24 cellular contexts compared by ENCODE assay signal in the genomic region with DNA sequence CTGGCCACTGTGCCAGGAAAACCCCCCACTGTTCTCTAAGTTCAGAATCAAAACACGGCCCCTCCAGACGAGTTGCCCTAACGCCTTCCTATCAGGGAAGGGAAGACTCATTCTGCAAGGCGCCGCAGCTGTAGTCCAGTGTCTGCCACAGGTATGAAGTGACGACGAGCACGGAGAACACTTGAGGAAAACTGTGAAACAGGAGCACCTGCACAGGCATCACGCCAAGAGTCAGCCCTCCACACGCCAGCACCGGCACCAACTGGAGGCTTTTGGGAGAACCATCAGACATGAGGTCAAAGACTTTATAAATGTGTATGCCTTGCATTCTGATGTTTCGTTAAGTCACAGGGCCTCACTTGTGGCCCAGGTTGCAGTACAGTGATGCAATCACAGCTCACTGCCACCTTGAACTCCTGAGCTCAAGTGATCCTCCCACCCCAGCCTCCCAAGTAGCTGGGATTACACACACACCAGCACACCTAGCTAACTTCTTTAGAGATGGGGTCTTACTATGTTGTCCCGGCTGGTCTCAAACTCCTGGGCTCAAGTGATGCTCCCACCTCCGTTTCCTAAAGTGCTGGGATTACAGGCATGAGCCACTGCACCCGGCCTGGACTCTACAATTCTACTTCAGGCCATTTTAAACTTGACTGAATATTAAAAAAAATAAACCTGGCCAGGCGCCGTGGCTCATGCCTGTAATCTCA. TPM values are rescaled to one million over a fixed set of nuclear protein-coding genes. Genes with fewer than 3 reads are reported as not detected.
A peak's percentile ranks its signal among the peaks of the same experiment; 100 is the strongest.
DNase-seq lines count a peak whose midpoint lies in the region; ATAC-seq, FAIRE-seq and TF ChIP-seq lines count a peak whose summit lies in the region.
"Had no signal": no experiment of that assay in that cellular context is flagged by ENCODE, and none has a peak within 500 bp of the region (broad histone marks: within the 10 kb centered on the region; RNA-seq: fewer than 3 reads in every experiment).

No MANE protein-coding gene starts in this region.

- H3K9me3 Mint-ChIP-seq in WTC11 (peaks cover 6% of the 10 kb centered on the region; the same call in 1 of the 2 replicates), progenitor cell of endocrine pancreas (ENCODE audit: low read depth) (no peaks in the 10 kb centered on the region), mesothelial cell of epicardium (no peaks in the 10 kb centered on the region)
- H3K9me3 Mint-ChIP-seq: CD4-positive, alpha-beta memory T cell; T-helper 2 cell treated with Interferon-gamma antibody and Interleukin-4, amounts not matched to agents 5 μg/mL and 100 μg/mL, for 36 hours had no signal

- peak; percentile 53 for DNase-seq in A673 (ENCODE audit: low spot score)
- DNase-seq in DMS79 treated with DMSO at 0.1 percent for 48 hours (lab: John Stamatoyannopoulos, UW): peak; percentile 76
- peak; percentile 48 for DNase-seq in NCI-H2107 treated with DMSO at 0.1 percent for 48 hours (lab: John Stamatoyannopoulos, UW; ENCODE audit: unreplicated experiment)
- DNase-seq in WTC11 (ENCODE audit: low spot score): no peak
- no peak for DNase-seq in progenitor cell of endocrine pancreas (ENCODE audit: low spot score, unreplicated experiment)
- no peak for DNase-seq in mesothelial cell of epicardium (ENCODE audit: low spot score in 2 of 2, unreplicated experiment in 2 of 2)
- no peak for DNase-seq in frontal cortex (ENCODE audit: low spot score in 2 of 2)
- DNase-seq: C1 segment of cervical spinal cord; CD4-positive, alpha-beta memory T cell; COR-L47; Karpas-422; NCI-H1092 treated with DMSO at 0.1 percent for 48 hours; NCI-H146; NCI-H2081; NCI-H446; NCI-H524 treated with DMSO at 0.1 percent for 48 hours; OCI-M1; Peyer's patch; SHP77 treated with DMSO at 0.1 percent for 48 hours; T-helper 1 cell had no signal

- CTCF ChIA-PET in A673 (lab: Charles Lee): no interaction called here
- CTCF ChIA-PET in WTC11 (lab: Charles Lee): no interaction called here

- no peak overlapping the region for H3K27ac ChIP-seq in A673 (ENCODE audit: low read depth, low read length, poor library complexity, severe bottlenecking)
- H3K27ac ChIP-seq: A549, HL-60, Peyer's patch had no signal

- no peaks in the 10 kb centered on the region for H3K4me1 Mint-ChIP-seq in WTC11
- peaks cover 2% of the 10 kb centered on the region for H3K4me1 Mint-ChIP-seq in progenitor cell of endocrine pancreas (ENCODE audit: low read depth)
- H3K4me1 Mint-ChIP-seq in mesothelial cell of epicardium: no peaks in the 10 kb centered on the region

- intact Hi-C loops in A673 (cut with micrococcal nuclease; ENCODE audit: unreplicated experiment): no loop called here

- no peaks in the 10 kb centered on the region for H3K27me3 ChIP-seq in A673 (replicated peaks; ENCODE audit: insufficient read depth, low read depth, low read length, poor library complexity)
- H3K27me3 ChIP-seq: Peyer's patch had no signal

- H3K4me3 Mint-ChIP-seq in WTC11: no peak overlapping the region
- H3K4me3 Mint-ChIP-seq in progenitor cell of endocrine pancreas (ENCODE audit: low read depth): no peak overlapping the region
- H3K4me3 Mint-ChIP-seq in mesothelial cell of epicardium: no peak overlapping the region
- H3K4me3 Mint-ChIP-seq: CD4-positive, alpha-beta memory T cell; T-helper 2 cell treated with Interferon-gamma antibody and Interleukin-4, amounts not matched to agents 5 μg/mL and 100 μg/mL, for 36 hours had no signal

- H3K36me3 Mint-ChIP-seq in WTC11 (peaks cover 53% of the 10 kb centered on the region), progenitor cell of endocrine pancreas (ENCODE audit: insufficient read depth) (peaks cover 16% of the 10 kb centered on the region), mesothelial cell of epicardium (peaks cover 31% of the 10 kb centered on the region)

- H3K27me3 Mint-ChIP-seq in WTC11 (ENCODE audit: low read depth) (no peaks in the 10 kb centered on the region; the same call in 1 of the 2 replicates), progenitor cell of endocrine pancreas (no peaks in the 10 kb centered on the region), mesothelial cell of epicardium (ENCODE audit: low read depth) (no peaks in the 10 kb centered on the region)
- H3K27me3 Mint-ChIP-seq: CD4-positive, alpha-beta memory T cell had no signal

- no TSS peak for BruUV-seq in A673 (replicated peaks; lab: Mats Ljungman, UMichigan)

- no peak for TF ChIP-seq CTCF in A673 (conservative IDR thresholded peaks at IDR 0.05; ENCODE audit: low read depth, low read length)
- no peak for TF ChIP-seq CTCF in WTC11 (IDR thresholded peaks at IDR 0.05)
- TF ChIP-seq CTCF in progenitor cell of endocrine pancreas (IDR thresholded peaks at IDR 0.05; ENCODE audit: unreplicated experiment): no peak
- TF ChIP-seq CTCF in mesothelial cell of epicardium (IDR thresholded peaks at IDR 0.05; ENCODE audit: unreplicated experiment): no peak

- peaks cover 30% of the 10 kb centered on the region for H3K36me3 ChIP-seq in A673 (ENCODE audit: insufficient read depth, low read length, poor library complexity, severe bottlenecking)

- no peak for FAIRE-seq in frontal cortex (lab: Jason Lieb, UNC)
- FAIRE-seq: A549, GM19239 had no signal

- no peak overlapping the region for H3K4me3 ChIP-seq in A673 (ENCODE audit: low read depth, low read length, poor library complexity, severe bottlenecking)
- H3K4me3 ChIP-seq: A549, Peyer's patch had no signal

- peaks cover 6% of the 10 kb centered on the region for H3K4me1 ChIP-seq in A673 (ENCODE audit: insufficient read depth, low read length, poor library complexity, severe bottlenecking)
- H3K4me1 ChIP-seq: A549, Peyer's patch had no signal

- no peak for ATAC-seq in WTC11
- ATAC-seq: A549 had no signal

- H3K9me3 ChIP-seq in A673 (ENCODE audit: low read depth, low read length, poor library complexity, severe bottlenecking): no peaks in the 10 kb centered on the region
- H3K9me3 ChIP-seq: A549, Peyer's patch had no signal

- no peak overlapping the region for H3K27ac Mint-ChIP-seq in WTC11
- no peak overlapping the region for H3K27ac Mint-ChIP-seq in progenitor cell of endocrine pancreas
- H3K27ac Mint-ChIP-seq in mesothelial cell of epicardium: no peak overlapping the region
- H3K27ac Mint-ChIP-seq: T-helper 2 cell treated with Interferon-gamma antibody and Interleukin-4, amounts not matched to agents 5 μg/mL and 100 μg/mL, for 36 hours had no signal

- POLR2A ChIA-PET in A673 (lab: Charles Lee; ENCODE audit: low non-redundant PET) (no interaction called here), WTC11 (lab: Charles Lee) (no interaction called here)

TF ChIP-seq in WTC11, 78 proteins besides CTCF, POLR2A, EP300 and RAD21:
- TF ChIP-seq NFYB (CRISPR knock-in tag; conservative IDR thresholded peaks at IDR 0.05; ENCODE audit: low read depth) (no peak), ZNF121 (CRISPR knock-in tag; IDR thresholded peaks at IDR 0.05) (peak; percentile 88), GTF2I (CRISPR knock-in tag; conservative IDR thresholded peaks at IDR 0.05) (no peak)

RNA-seq across cellular contexts. Expression of a gene that starts 22.9 kb away (rescaled TPM):
- total RNA-seq in A673 (2021) (83.3 and 86.6 TPM in 2 replicates), WTC11 (2021) (60.0 to 63.6 TPM (median 60.5 TPM) in 3 replicates), progenitor cell of endocrine pancreas (58.8 and 68.7 TPM in 2 replicates), mesothelial cell of epicardium (49.7 to 52.7 TPM (median 52.3 TPM) in 3 replicates), frontal cortex (19.2 TPM)

Comparison
In these comparisons a context has a peak if more than half of its experiments do, and no peak if none do; other contexts are left out.
1. DNase-seq: peak in A673 (single experiment), DMS79 treated with DMSO at 0.1 percent for 48 hours (single experiment) and NCI-H2107 treated with DMSO at 0.1 percent for 48 hours (single experiment); none in WTC11 (single experiment), progenitor cell of endocrine pancreas (single experiment), mesothelial cell of epicardium (0 of 2) and frontal cortex (0 of 2).